In genomic region chr19:40613669-40614594, GRCh38 we compare ENCODE assay signal across 8 cellular contexts. TPM values are rescaled to one million over a fixed set of nuclear protein-coding genes. Genes with fewer than 3 reads are reported as not detected.
DNase-seq lines count a peak whose midpoint lies in the region; TF ChIP-seq lines count a peak whose summit lies in the region.

No MANE protein-coding gene starts in this region.

- H3K27ac Mint-ChIP-seq in activated naive CD8-positive, alpha-beta T cell = peak overlapping the region; percentile 98

- no peaks in the 10 kb centered on the region for H3K27me3 ChIP-seq in right atrium auricular region

- peaks cover 0 to 36% of the 10 kb centered on the region in 2 donors for H3K4me1 ChIP-seq in right atrium auricular region

- TF ChIP-seq CTCF in right atrium auricular region (IDR thresholded peaks at IDR 0.05) = no peak

- H3K27ac ChIP-seq in right atrium auricular region = peak overlapping the region; percentile 82 to 93
- peak overlapping the region; percentile 20 to 89 (median 78) for H3K27ac ChIP-seq in skin epidermis

- H3K4me3 ChIP-seq in right atrium auricular region (peak overlapping the region; percentile 56 to 61), skin epidermis (peak overlapping the region; percentile 39 to 80 (median 51))

- H3K9me3 ChIP-seq in right atrium auricular region = no peaks in the 10 kb centered on the region

- H3K27me3 Mint-ChIP-seq in activated naive CD8-positive, alpha-beta T cell = no peaks in the 10 kb centered on the region

- no peaks in the 10 kb centered on the region for H3K9me3 Mint-ChIP-seq in activated naive CD8-positive, alpha-beta T cell (ENCODE audit: low read depth)

- H3K36me3 Mint-ChIP-seq in activated naive CD8-positive, alpha-beta T cell = peaks cover 4% of the 10 kb centered on the region

- peak; percentile 11 for DNase-seq in NK-92 treated with Interleukin-12 subunit alpha and Interleukin-12 subunit beta, amount 100 ng/mL, for 24 hours (lab: John Stamatoyannopoulos, UW)
- no peak for DNase-seq in NK-92 (lab: John Stamatoyannopoulos, UW; ENCODE audit: unreplicated experiment)
- peak; percentile 9 for DNase-seq in KG1 (lab: John Stamatoyannopoulos, UW)
- DNase-seq in SKM-1 (lab: John Stamatoyannopoulos, UW; ENCODE audit: unreplicated experiment) = peak; percentile 92
- no peak for DNase-seq in right atrium auricular region (ENCODE audit: low spot score)
- DNase-seq in SK-N-DZ (ENCODE audit: low spot score) = no peak

- peaks cover 51% of the 10 kb centered on the region for H3K4me1 Mint-ChIP-seq in activated naive CD8-positive, alpha-beta T cell (ENCODE audit: low read depth)

- peaks cover 21% of the 10 kb centered on the region for H3K36me3 ChIP-seq in right atrium auricular region

- H3K4me3 Mint-ChIP-seq in activated naive CD8-positive, alpha-beta T cell = peak overlapping the region; percentile 98

RNA-seq across cellular contexts. Expression of gene LTBP4, which starts 12.8 kb away (rescaled TPM):
- 100 to 1,000 TPM; 152 to 257 TPM for total RNA-seq in right atrium auricular region
- polyA plus RNA-seq in SK-N-DZ (2014; cell fraction: cytosol; rRNA removed) = 29.0 and 34.3 TPM in 2 replicates
- polyA plus RNA-seq in SK-N-DZ (2014; cell fraction: nucleus; rRNA removed) = 273 and 335 TPM in 2 replicates

RNA-seq across cellular contexts. Expression of gene SHKBP1, which starts 37.3 kb away (rescaled TPM):
- 10 to 100 TPM; 15.8 to 35.6 TPM for total RNA-seq in right atrium auricular region
- polyA plus RNA-seq in SK-N-DZ (2014; cell fraction: cytosol; rRNA removed) = 58.1 and 70.1 TPM in 2 replicates
- 75.2 and 81.7 TPM in 2 replicates for polyA plus RNA-seq in SK-N-DZ (2014; cell fraction: nucleus; rRNA removed)

Comparison
In these comparisons a context has a peak if more than half of its experiments do, and no peak if none do; other contexts are left out.
1. DNase-seq: peak in NK-92 treated with Interleukin-12 subunit alpha and Interleukin-12 subunit beta, amount 100 ng/mL, for 24 hours (single experiment), KG1 (single experiment) and SKM-1 (single experiment); none in NK-92 (single experiment), right atrium auricular region (single experiment) and SK-N-DZ (single experiment).